In genomic region chr2:237497820-237498128, GRCh38 we compare ENCODE assay signal across 21 cellular contexts. TPM values are rescaled to one million over a fixed set of nuclear protein-coding genes. Genes with fewer than 3 reads are reported as not detected.
DNase-seq lines count a peak whose midpoint lies in the region; ATAC-seq, FAIRE-seq and TF ChIP-seq lines count a peak whose summit lies in the region.
"Had no signal": no experiment of that assay in that cellular context is flagged by ENCODE, and none has a peak within 500 bp of the region (broad histone marks: within the 10 kb centered on the region; RNA-seq: fewer than 3 reads in every experiment).

No MANE protein-coding gene starts in this region.

- TF ChIP-seq RAD21 in HepG2 (CRISPR knock-in tag; IDR thresholded peaks at IDR 0.05) = no peak

- intact Hi-C loops in lower lobe of right lung (cut with DNase I) (no loop called here), HepG2 (cut with micrococcal nuclease; ENCODE audit: unreplicated experiment) (no loop called here)

- TF ChIP-seq POLR2A in upper lobe of left lung (IDR thresholded peaks at IDR 0.05) = peak in 1 of 4 donors; percentile 6
- TF ChIP-seq POLR2A in HepG2 (IDR thresholded peaks at IDR 0.05; ENCODE audit: insufficient read depth in 1 of 2, low read depth in 2 of 2, low read length in 2 of 2) = no peak

- H3K4me2 ChIP-seq in astrocyte (ENCODE audit: low read length) = no peak overlapping the region
- no peak overlapping the region for H3K4me2 ChIP-seq in HepG2 (ENCODE audit: low read depth, low read length)
- H3K4me2 ChIP-seq: KMS-11 had no signal

- H3K79me2 ChIP-seq in astrocyte (ENCODE audit: insufficient read depth, low read length) = peaks cover 81% of the 10 kb centered on the region
- H3K79me2 ChIP-seq in HepG2 (ENCODE audit: insufficient read depth, low read length) = no peaks in the 10 kb centered on the region

- in situ Hi-C loops in HepG2 (cut with HindIII; ENCODE audit: extremely low pct_ligation_motif_present, low pct_unique_long_range_greater_than_20kb) = no loop called here

- H3K27me3 ChIP-seq in astrocyte (ENCODE audit: insufficient read depth, low read length) = no peaks in the 10 kb centered on the region
- no peaks in the 10 kb centered on the region for H3K27me3 ChIP-seq in lower lobe of right lung (ENCODE audit: low read depth)
- no peaks in the 10 kb centered on the region for H3K27me3 ChIP-seq in upper lobe of left lung
- peaks cover 2 to 57% of the 10 kb centered on the region in 2 experiments; a peak in 4 of 5 replicates for H3K27me3 ChIP-seq in HepG2 (ENCODE audit: control insufficient read depth in 1 of 2, insufficient read depth in 2 of 2, low read length in 2 of 2)
- H3K27me3 ChIP-seq: ascending aorta, heart left ventricle, right lobe of liver had no signal

- WGBS in upper lobe of left lung, 2 donors = 34 to 55% methylated on average over 11 of the region's 11 CpGs
- 44% methylated on average over 11 of the region's 11 CpGs for WGBS in HepG2 (ENCODE audit: low lambda C conversion rate)

- H3K27ac Mint-ChIP-seq in astrocyte (ENCODE audit: unreplicated experiment) = peak overlapping the region; percentile 30
- H3K27ac Mint-ChIP-seq: T-helper 17 cell had no signal

- CTCF ChIA-PET in HepG2 (lab: Yijun Ruan, JAX; ENCODE audit: low intra/inter-chr PET ratio, low total read pairs) = no interaction called here

- FAIRE-seq in astrocyte (lab: Jason Lieb, UNC) (no peak), HepG2 (lab: Jason Lieb, UNC) (no peak)
- FAIRE-seq: A204.1, H1 had no signal

- peaks cover 34% of the 10 kb centered on the region for H3K4me1 ChIP-seq in astrocyte (ENCODE audit: insufficient read depth, low read length)
- peaks cover 65% of the 10 kb centered on the region for H3K4me1 ChIP-seq in lower lobe of right lung
- peaks cover 0 to 55% (median 28%) of the 10 kb centered on the region in 4 donors for H3K4me1 ChIP-seq in upper lobe of left lung
- peaks cover 11% of the 10 kb centered on the region for H3K4me1 ChIP-seq in HepG2 (ENCODE audit: insufficient read depth, low read length)

- ATAC-seq in lower lobe of right lung = peak; percentile 48 to 75
- ATAC-seq in upper lobe of left lung (ENCODE audit: low FRiP score in 2 of 2) = peak in 1 of 2 donors; percentile 62
- ATAC-seq in HepG2 = no peak
- no peak for ATAC-seq in HG02798 (IDR thresholded peaks at IDR 0.05; ENCODE audit: poor library complexity, unreplicated experiment)
- ATAC-seq in GM21423 (IDR thresholded peaks at IDR 0.05; ENCODE audit: unreplicated experiment) = no peak
- ATAC-seq: heart left ventricle, right lobe of liver, T-helper 17 cell had no signal

- H3K27me3 Mint-ChIP-seq in astrocyte (ENCODE audit: low read depth, unreplicated experiment) = peaks cover 10% of the 10 kb centered on the region

- H3K9me3 Mint-ChIP-seq in astrocyte (ENCODE audit: unreplicated experiment) = peaks cover 7% of the 10 kb centered on the region

- H3K9me3 ChIP-seq in astrocyte (ENCODE audit: insufficient read depth, low read depth, low read length) (no peaks in the 10 kb centered on the region), lower lobe of right lung (no peaks in the 10 kb centered on the region), upper lobe of left lung (no peaks in the 10 kb centered on the region), HepG2 (ENCODE audit: low read length) (peaks cover 4% of the 10 kb centered on the region)
- H3K9me3 ChIP-seq: ascending aorta, heart left ventricle, neutrophil, right lobe of liver had no signal

- peaks cover 74% of the 10 kb centered on the region for H3K36me3 ChIP-seq in astrocyte (ENCODE audit: insufficient read depth, low read length)
- H3K36me3 ChIP-seq in lower lobe of right lung = peaks cover 25% of the 10 kb centered on the region
- peaks cover 3 to 22% (median 8%) of the 10 kb centered on the region in 4 donors for H3K36me3 ChIP-seq in upper lobe of left lung
- H3K36me3 ChIP-seq in HepG2 (replicated peaks in 1 of 2; ENCODE audit: control insufficient read depth in 1 of 2, insufficient read depth in 2 of 2, low read length in 2 of 2) = no peaks in the 10 kb centered on the region
- H3K36me3 ChIP-seq: ascending aorta, neutrophil had no signal

- peak overlapping the region; percentile 100 for H3K27ac ChIP-seq in astrocyte (ENCODE audit: low read depth, low read length)
- peak overlapping the region; percentile 20 for H3K27ac ChIP-seq in lower lobe of right lung
- peak overlapping the region in 3 of 4 donors; percentile 0 to 70 (median 69) for H3K27ac ChIP-seq in upper lobe of left lung
- no peak overlapping the region for H3K27ac ChIP-seq in HepG2 (ENCODE audit: extremely low read length, insufficient read depth, low read length)
- H3K27ac ChIP-seq: ascending aorta, heart left ventricle, KMS-11, neutrophil, right lobe of liver had no signal

- no TSS peak for BruUV-seq in HepG2 (replicated peaks; lab: Mats Ljungman, UMichigan)

- H3K9ac ChIP-seq in astrocyte (ENCODE audit: low read length) (peak overlapping the region; percentile 1), HepG2 (ENCODE audit: insufficient read depth, low read depth, low read length) (no peak overlapping the region)
- H3K9ac ChIP-seq: KMS-11 had no signal

- H3K4me3 ChIP-seq in astrocyte (ENCODE audit: insufficient read depth, low read depth, low read length) = no peak overlapping the region
- no peak overlapping the region for H3K4me3 ChIP-seq in lower lobe of right lung
- no peak overlapping the region for H3K4me3 ChIP-seq in upper lobe of left lung
- no peak overlapping the region for H3K4me3 ChIP-seq in HepG2 (replicated peaks in 1 of 3; ENCODE audit: insufficient read depth in 1 of 3, low read depth in 2 of 3, low read length in 3 of 3)
- H3K4me3 ChIP-seq: ascending aorta, heart left ventricle, right lobe of liver had no signal

- no peak overlapping the region for H2AFZ ChIP-seq in astrocyte (ENCODE audit: low read depth, low read length)
- no peak overlapping the region for H2AFZ ChIP-seq in HepG2 (ENCODE audit: low read length)

- peak in 1 of 4 donors; percentile 49 for TF ChIP-seq EP300 in upper lobe of left lung (IDR thresholded peaks at IDR 0.05)
- TF ChIP-seq EP300 in HepG2 (IDR thresholded peaks at IDR 0.05; ENCODE audit: low read depth in 2 of 2, low read length in 2 of 2) = no peak
- TF ChIP-seq EP300 in HepG2 (CRISPR knock-in tag; IDR thresholded peaks at IDR 0.05; ENCODE audit: borderline replicate concordance) = no peak

- DNase-seq in SIG-M5 treated with dmso at 0.1 percent for 504 hours (lab: John Stamatoyannopoulos, UW; ENCODE audit: unreplicated experiment) (peak; percentile 32), SIG-M5 (lab: John Stamatoyannopoulos, UW) (no peak), astrocyte (ENCODE audit: low read depth) (no peak), lower lobe of right lung (peak; percentile 90), upper lobe of left lung (peak; percentile 61 to 88), HepG2 (ENCODE audit: low spot score) (no peak)
- DNase-seq: activated effector memory CD4-positive, alpha-beta T cell treated with anti-CD3 and anti-CD28 coated beads, Interleukin-2, amount 50 U/mL, for 16 hours; COR-L47; EL; heart left ventricle; NCI-H1436; NCI-H2227 treated with DMSO at 0.1 percent for 48 hours; right lobe of liver; T-helper 17 cell had no signal

- no peak for TF ChIP-seq CTCF in astrocyte (IDR thresholded peaks at IDR 0.05; ENCODE audit: insufficient read depth, low read depth, low read length)
- TF ChIP-seq CTCF in lower lobe of right lung (IDR thresholded peaks at IDR 0.05) = no peak
- TF ChIP-seq CTCF in upper lobe of left lung (IDR thresholded peaks at IDR 0.05) = no peak
- TF ChIP-seq CTCF in HepG2 (CRISPR knock-in tag; IDR thresholded peaks at IDR 0.05) = no peak

- no peaks in the 10 kb centered on the region for H4K20me1 ChIP-seq in astrocyte (ENCODE audit: insufficient read depth, low read length)
- no peaks in the 10 kb centered on the region for H4K20me1 ChIP-seq in HepG2 (ENCODE audit: insufficient read depth, low read length)

- POLR2A ChIA-PET in HepG2 (lab: Yijun Ruan, JAX) = no interaction called here

- H3K36me3 Mint-ChIP-seq in astrocyte (ENCODE audit: low read depth, unreplicated experiment) = peaks cover 40% of the 10 kb centered on the region

- peaks cover 17% of the 10 kb centered on the region for H3K4me1 Mint-ChIP-seq in astrocyte (ENCODE audit: low read depth, unreplicated experiment)

- H3K4me3 Mint-ChIP-seq in astrocyte (ENCODE audit: unreplicated experiment) = no peak overlapping the region
- H3K4me3 Mint-ChIP-seq: T-helper 17 cell had no signal

RNA-seq across cellular contexts. Expression of gene MLPH, which starts 10.7 kb away (rescaled TPM):
- total RNA-seq in astrocyte (14.2 and 16.2 TPM in 2 replicates), lower lobe of right lung (394 TPM), upper lobe of left lung (1,000 to 10,000 TPM in 1 of 6 donors, 100 to 1,000 TPM in 5; 289 to 1,452 (median 502) TPM), HepG2 (2016; rRNA removed; fragmentation: Illumina TruSeq; extraction: Trizol) (not detected in 2 replicates)
- not detected in 2 replicates for total RNA-seq in HepG2 (2016; cell fraction: cytosol; rRNA removed; fragmentation: Illumina TruSeq; extraction: Trizol; ENCODE audit: low read depth)
- total RNA-seq in HepG2 (2016; cell fraction: insoluble cytoplasmic fraction; rRNA removed; fragmentation: Illumina TruSeq; extraction: Trizol) = not detected in 2 replicates
- total RNA-seq in HepG2 (2016; cell fraction: membrane; rRNA removed; fragmentation: Illumina TruSeq; extraction: Trizol) = not detected in 2 replicates
- not detected in 2 replicates for total RNA-seq in HepG2 (2016; cell fraction: nucleus; rRNA removed; fragmentation: Illumina TruSeq; extraction: Trizol)
- polyA plus RNA-seq in HepG2 (2011; rRNA removed) = 0.12 and 0.27 TPM in 2 replicates
- 0.10 TPM in 1 of 2 replicates, not detected in the other for polyA plus RNA-seq in HepG2 (2011; cell fraction: cytosol; rRNA removed)
- polyA plus RNA-seq in HepG2 (2011; cell fraction: nucleus; rRNA removed) = 0.88 and 1.00 TPM in 2 replicates
- 0.17 and 0.28 TPM in 2 replicates for polyA plus RNA-seq in HepG2 (2012)
- not detected in 2 replicates for polyA plus RNA-seq in HepG2 (2016; cell fraction: cytosol; fragmentation: Illumina TruSeq; extraction: Trizol; ENCODE audit: low read depth)
- polyA plus RNA-seq in HepG2 (2016; cell fraction: insoluble cytoplasmic fraction; fragmentation: Illumina TruSeq; extraction: Trizol; ENCODE audit: low read depth) = not detected in 2 replicates
- polyA plus RNA-seq in HepG2 (2016; cell fraction: membrane; fragmentation: Illumina TruSeq; extraction: Trizol; ENCODE audit: low read depth) = not detected in 2 replicates
- polyA plus RNA-seq in HepG2 (2016; cell fraction: nucleus; fragmentation: Illumina TruSeq; extraction: Trizol; ENCODE audit: insufficient read depth, low read depth) = not detected in 2 replicates
- 1.0 TPM in 1 of 2 replicates, not detected in the other for polyA minus RNA-seq in HepG2 (2011; rRNA and poly(A)+ RNA removed; ENCODE audit: low replicate concordance)
- not detected in 2 replicates for polyA minus RNA-seq in HepG2 (2011; cell fraction: cytosol; rRNA and poly(A)+ RNA removed)
- not detected in 2 replicates for polyA minus RNA-seq in HepG2 (2011; cell fraction: nucleus; rRNA and poly(A)+ RNA removed)
- total RNA-seq: T-helper 17 cell had no signal

Comparison
In these comparisons a context has a peak if more than half of its experiments do, and no peak if none do; other contexts are left out.
1. DNase-seq: peak in SIG-M5 treated with dmso at 0.1 percent for 504 hours (single experiment), lower lobe of right lung (single experiment) and upper lobe of left lung (2 of 2); none in SIG-M5 (single experiment), astrocyte (single experiment) and HepG2 (single experiment).
2. ATAC-seq: peak in lower lobe of right lung (2 of 2); none in HepG2 (single experiment), HG02798 (single experiment) and GM21423 (single experiment).
3. RNA of gene MLPH, which starts 10.7 kb away (total RNA-seq): 289 to 1,452 TPM in upper lobe of left lung and 394 TPM in lower lobe of right lung (single experiment); 14.2 to 16.2 TPM in astrocyte and not detected in HepG2; every median in the first group is over 10 times any median in the second.